Comparison of ENCODE assay signal across 1 cellular context in genomic region chr15:83206387-83206970, GRCh38.
TF ChIP-seq lines count a peak whose summit lies in the region.

No MANE protein-coding gene starts in this region.

TF ChIP-seq in GM12878, 131 proteins besides CTCF, POLR2A, EP300 and RAD21 (continued from another document):
- no peak for TF ChIP-seq SKIL (IDR thresholded peaks at IDR 0.05; ENCODE audit: low read depth, poor library complexity, severe bottlenecking)
- no peak for TF ChIP-seq HDAC6 (IDR thresholded peaks at IDR 0.05; ENCODE audit: unreplicated experiment)
- no peak for TF ChIP-seq TCF12 (IDR thresholded peaks at IDR 0.05; ENCODE audit: low read depth, low read length)
- TF ChIP-seq BCL11A (IDR thresholded peaks at IDR 0.05; ENCODE audit: low read depth, low read length): no peak
- TF ChIP-seq ZBTB11 (CRISPR knock-in tag; IDR thresholded peaks at IDR 0.05): no peak
- no peak for TF ChIP-seq MTA2 (IDR thresholded peaks at IDR 0.05; ENCODE audit: low read depth)
- TF ChIP-seq POLR2AphosphoS5 (IDR thresholded peaks at IDR 0.05; ENCODE audit: low read length): no peak
- no peak for TF ChIP-seq MTA3 (IDR thresholded peaks at IDR 0.05; ENCODE audit: borderline replicate concordance, low read length)
- no peak for TF ChIP-seq ZNF217 (IDR thresholded peaks at IDR 0.05)
- TF ChIP-seq TCF3 (IDR thresholded peaks at IDR 0.05; ENCODE audit: borderline replicate concordance, insufficient read depth, low read depth, low read length): no peak
- no peak for TF ChIP-seq SPI1 (IDR thresholded peaks at IDR 0.05; ENCODE audit: borderline replicate concordance, insufficient read depth, low read depth, low read length)
- TF ChIP-seq FOS (IDR thresholded peaks at IDR 0.05; ENCODE audit: borderline replicate concordance, extremely low read depth, insufficient read length): no peak
- TF ChIP-seq JUNB (IDR thresholded peaks at IDR 0.05): no peak
TF ChIP-seq in GM12878: peak in this region for 0.
